1 cellular context compared by ENCODE assay signal in genomic region chr15:100821327-100821726, GRCh38.
TF ChIP-seq lines count a peak whose summit lies in the region.

No MANE protein-coding gene starts in this region.

TF ChIP-seq in GM12878, 131 proteins besides CTCF, POLR2A, EP300 and RAD21:
- peak; percentile 35; the same call in 1 of the 2 replicates for TF ChIP-seq IRF4 (IDR thresholded peaks at IDR 0.05; ENCODE audit: low read depth, low read length)
- TF ChIP-seq NFIC (IDR thresholded peaks at IDR 0.05; ENCODE audit: low read depth, low read length), result no peak
- no peak for TF ChIP-seq SIN3A (IDR thresholded peaks at IDR 0.05; ENCODE audit: low read depth, low read length)
- no peak for TF ChIP-seq TAF1 (IDR thresholded peaks at IDR 0.05; ENCODE audit: borderline replicate concordance, low read depth, low read length)
- TF ChIP-seq CBX3 (IDR thresholded peaks at IDR 0.05; ENCODE audit: borderline replicate concordance, low read depth), result no peak
- TF ChIP-seq ELK1 (IDR thresholded peaks at IDR 0.05; ENCODE audit: low read depth, low read length), result no peak
- peak; percentile 77 for TF ChIP-seq BCL11A (IDR thresholded peaks at IDR 0.05; ENCODE audit: low read depth, low read length)
- no peak for TF ChIP-seq IKZF1 (conservative IDR thresholded peaks at IDR 0.05)
- TF ChIP-seq POU2F2 (IDR thresholded peaks at IDR 0.05; ENCODE audit: borderline replicate concordance, low read depth, low read length), result no peak
- TF ChIP-seq EZH2 (IDR thresholded peaks at IDR 0.05; ENCODE audit: borderline replicate concordance, control insufficient read depth, low read depth, low read length), result no peak
- peak; percentile 69 for TF ChIP-seq JUNB (IDR thresholded peaks at IDR 0.05)
- TF ChIP-seq KAT2A (conservative IDR thresholded peaks at IDR 0.05; ENCODE audit: control insufficient read depth, low read depth, low read length), result no peak
- no peak for TF ChIP-seq HDAC6 (IDR thresholded peaks at IDR 0.05; ENCODE audit: unreplicated experiment)
- TF ChIP-seq ZNF384 (IDR thresholded peaks at IDR 0.05; ENCODE audit: borderline replicate concordance, low read depth, low read length), result no peak
- TF ChIP-seq RUNX3 (IDR thresholded peaks at IDR 0.05; ENCODE audit: low read length), result peak; percentile 86
- no peak for TF ChIP-seq GATAD2B (conservative IDR thresholded peaks at IDR 0.05; ENCODE audit: low read depth)
- no peak for TF ChIP-seq NR2C2 (IDR thresholded peaks at IDR 0.05; ENCODE audit: borderline replicate concordance, control insufficient read depth, insufficient read length, low read depth)
- no peak for TF ChIP-seq HDAC2 (IDR thresholded peaks at IDR 0.05)
- TF ChIP-seq PKNOX1 (IDR thresholded peaks at IDR 0.05), result 0 out of 2 replicates have a peak, but pooled peaks have one; percentile 23
- TF ChIP-seq MTA2 (IDR thresholded peaks at IDR 0.05; ENCODE audit: low read depth), result peak; percentile 58
- TF ChIP-seq BCLAF1 (IDR thresholded peaks at IDR 0.05), result no peak
- no peak for TF ChIP-seq NR2F1 (conservative IDR thresholded peaks at IDR 0.05)
- TF ChIP-seq BMI1 (IDR thresholded peaks at IDR 0.05; ENCODE audit: borderline replicate concordance), result no peak
- TF ChIP-seq ZBTB33 (IDR thresholded peaks at IDR 0.05), result no peak
- TF ChIP-seq NR2C1 (IDR thresholded peaks at IDR 0.05), result no peak
- no peak for TF ChIP-seq ZBTB40 (IDR thresholded peaks at IDR 0.05; ENCODE audit: borderline replicate concordance)
- TF ChIP-seq TCF7 (IDR thresholded peaks at IDR 0.05; ENCODE audit: borderline replicate concordance), result peak; percentile 26; the same call in 1 of the 2 replicates
- TF ChIP-seq POLR2AphosphoS2 (IDR thresholded peaks at IDR 0.05; ENCODE audit: low read depth, low read length), result no peak
- no peak for TF ChIP-seq EED (IDR thresholded peaks at IDR 0.05; ENCODE audit: low read depth)
- no peak for TF ChIP-seq CBX5 (IDR thresholded peaks at IDR 0.05; ENCODE audit: low read depth)
- no peak for TF ChIP-seq E2F8 (IDR thresholded peaks at IDR 0.05; ENCODE audit: low read depth, partially characterized antibody)
- no peak for TF ChIP-seq ZNF687 (IDR thresholded peaks at IDR 0.05)
- TF ChIP-seq TCF3 (IDR thresholded peaks at IDR 0.05; ENCODE audit: borderline replicate concordance, insufficient read depth, low read depth, low read length), result no peak
- TF ChIP-seq FOXM1 (IDR thresholded peaks at IDR 0.05; ENCODE audit: low read depth, low read length), result no peak
- TF ChIP-seq SPI1 (IDR thresholded peaks at IDR 0.05; ENCODE audit: borderline replicate concordance, insufficient read depth, low read depth, low read length), result no peak
- no peak for TF ChIP-seq RELB (IDR thresholded peaks at IDR 0.05; ENCODE audit: low read depth)
